In genomic region chr2:26347286-26347865, GRCh38 we compare ENCODE assay signal across 9 cellular contexts. TPM values are rescaled to one million over a fixed set of nuclear protein-coding genes. Genes with fewer than 3 reads are reported as not detected.
DNase-seq lines count a peak whose midpoint lies in the region; ATAC-seq and TF ChIP-seq lines count a peak whose summit lies in the region.
"Had no signal": no experiment of that assay in that cellular context is flagged by ENCODE, and none has a peak within 500 bp of the region (broad histone marks: within the 10 kb centered on the region; RNA-seq: fewer than 3 reads in every experiment).

No MANE protein-coding gene starts in this region.

- no peaks in the 10 kb centered on the region for H3K27me3 ChIP-seq in esophagus muscularis mucosa
- H3K27me3 ChIP-seq in psoas muscle (ENCODE audit: insufficient read depth in 3 of 3, low read length in 2 of 3), result no peaks in the 10 kb centered on the region

- no peak overlapping the region for H3K27ac ChIP-seq in SK-N-MC
- peak overlapping the region; percentile 93 to 97 (median 94) for H3K27ac ChIP-seq in esophagus muscularis mucosa (replicated peaks in 1 of 4)
- peak overlapping the region; percentile 93 for H3K27ac ChIP-seq in psoas muscle

- intact Hi-C loops in esophagus muscularis mucosa (cut with DNase I), result loop anchor here (5.0 to 10.0 kb wide), 2 partner anchors 105 to 227 kb away; partner anchors contain the start of genes HADHA and HADHB
- intact Hi-C loops in psoas muscle (cut with DNase I), result loop anchor here in 1 of 2 donors (5.0 kb wide), 1 partner anchor 155 kb away; no protein-coding TSS in a partner anchor

- DNase-seq in SK-N-MC (ENCODE audit: low read depth, low spot score), result no peak
- DNase-seq in esophagus muscularis mucosa (ENCODE audit: extremely low spot score), result no peak
- DNase-seq in psoas muscle, result no peak
- no peak for DNase-seq in stimulated activated CD4-positive, alpha-beta T cell treated with anti-CD3 and anti-CD28 coated beads, Interleukin-2, amount 100 ng/mL, for 24 hours
- no peak for DNase-seq in mesenteric fat pad (ENCODE audit: low spot score)
- no peak for DNase-seq in globus pallidus (ENCODE audit: low spot score)

- no peaks in the 10 kb centered on the region for H3K9me3 ChIP-seq in SK-N-MC (ENCODE audit: low read depth, low read length)
- no peaks in the 10 kb centered on the region for H3K9me3 ChIP-seq in esophagus muscularis mucosa
- H3K9me3 ChIP-seq in psoas muscle, result no peaks in the 10 kb centered on the region

- H3K4me1 ChIP-seq in esophagus muscularis mucosa, result peaks cover 16 to 35% (median 30%) of the 10 kb centered on the region in 4 donors
- H3K4me1 ChIP-seq in psoas muscle, result peaks cover 30% of the 10 kb centered on the region

- TF ChIP-seq CTCF in GM12875 (IDR thresholded peaks at IDR 0.05; ENCODE audit: borderline replicate concordance, insufficient read depth, low read depth, low read length), result no peak
- TF ChIP-seq CTCF in esophagus muscularis mucosa (IDR thresholded peaks at IDR 0.05), result no peak
- no peak for TF ChIP-seq CTCF in psoas muscle (IDR thresholded peaks at IDR 0.05)

- TF ChIP-seq EP300 in esophagus muscularis mucosa (IDR thresholded peaks at IDR 0.05), result no peak

- H3K4me3 ChIP-seq in GM12875 (ENCODE audit: low read depth, low read length), result peak overlapping the region; percentile 87
- H3K4me3 ChIP-seq in SK-N-MC, result peak overlapping the region; percentile 98
- H3K4me3 ChIP-seq in esophagus muscularis mucosa, result peak overlapping the region; percentile 78 to 89 (median 86)
- peak overlapping the region; percentile 91 for H3K4me3 ChIP-seq in psoas muscle

- no peak for ATAC-seq in psoas muscle
- no peak for ATAC-seq in HG02885 (IDR thresholded peaks at IDR 0.05; ENCODE audit: poor library complexity, unreplicated experiment)

- 26% methylated on average over 5 of the region's 5 CpGs for WGBS in esophagus muscularis mucosa
- WGBS in psoas muscle, 3 donors, result 32 to 34% (median 34%) methylated on average over 5 of the region's 5 CpGs

- TF ChIP-seq POLR2A in esophagus muscularis mucosa (IDR thresholded peaks at IDR 0.05; ENCODE audit: low read depth), result no peak

- H3K9ac ChIP-seq in SK-N-MC (ENCODE audit: insufficient read length), result peak overlapping the region; percentile 89

- H3K36me3 ChIP-seq in SK-N-MC (ENCODE audit: insufficient read depth, low read length) (peaks cover 3% of the 10 kb centered on the region; the same call in 1 of the 2 replicates), esophagus muscularis mucosa (no peaks in the 10 kb centered on the region), psoas muscle (ENCODE audit: insufficient read depth in 1 of 2, low read depth in 1 of 2) (no peaks in the 10 kb centered on the region)

RNA-seq across cellular contexts. Expression of gene ADGRF3, which starts 0.8 kb away (rescaled TPM):
- total RNA-seq in esophagus muscularis mucosa (not detected), psoas muscle (under 1 TPM in 2 of 4 donors, not detected in 2; 0.17 to 0.48 TPM), mesenteric fat pad (0.19 TPM)
- polyA plus RNA-seq in psoas muscle, result under 1 TPM in 2 of 3 donors, not detected in 1; 0.03 to 0.19 TPM

RNA-seq across cellular contexts. Expression of gene SELENOI, which starts 1.4 kb away (rescaled TPM):
- 10 to 100 TPM in 2 of 4 donors, 1 to 10 TPM in 2; 6.4 to 11.2 (median 9.3) TPM for total RNA-seq in esophagus muscularis mucosa
- 10 to 100 TPM; 15.7 to 40.5 (median 20.1) TPM for total RNA-seq in psoas muscle
- polyA plus RNA-seq in psoas muscle, result 10 to 100 TPM in 1 of 3 donors, 1 to 10 TPM in 2; 3.7 to 11.3 (median 7.3) TPM
- total RNA-seq in mesenteric fat pad, result 18.7 TPM

RNA-seq across cellular contexts. Expression of gene DRC1, which starts 54.3 kb away (rescaled TPM):
- total RNA-seq in esophagus muscularis mucosa (under 1 TPM in 1 of 4 donors, not detected in 3; 0.45 TPM), psoas muscle (under 1 TPM in 2 of 4 donors, not detected in 2; 0.10 to 0.15 TPM), mesenteric fat pad (not detected)
- under 1 TPM in 2 of 3 donors, not detected in 1; 0.04 to 0.06 TPM for polyA plus RNA-seq in psoas muscle
- total RNA-seq: HT-29 had no signal
